In the genomic region with DNA sequence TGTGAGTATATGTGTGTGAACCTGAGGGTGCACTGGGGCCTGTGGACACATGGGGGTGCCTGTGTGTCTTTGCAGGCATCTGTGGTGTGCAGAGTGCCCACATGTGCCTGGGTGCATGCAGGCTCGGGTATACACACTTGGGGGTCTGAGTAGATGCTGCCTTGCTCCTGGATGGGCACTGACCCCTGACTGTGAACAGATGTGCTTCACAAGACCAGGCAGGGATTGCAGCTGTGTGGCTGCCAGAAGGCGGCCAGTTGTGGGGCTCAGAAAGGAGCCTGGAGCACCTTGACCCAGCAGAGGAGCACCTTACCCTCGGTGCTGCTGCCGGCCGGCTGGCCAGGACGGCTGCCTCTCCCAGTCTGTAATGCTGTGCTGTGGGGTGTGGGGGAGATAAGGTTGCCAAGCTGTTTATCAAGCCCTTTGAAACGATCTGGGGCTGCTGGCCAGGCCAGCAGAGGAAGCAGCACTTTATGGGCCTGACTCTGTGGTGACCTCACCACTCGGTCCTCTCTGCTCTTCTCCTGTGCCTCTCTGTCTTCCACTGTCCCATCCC, we compare ENCODE assay signal across 18 cellular contexts. TPM values are rescaled to one million over a fixed set of nuclear protein-coding genes. Genes with fewer than 3 reads are reported as not detected.
DNase-seq lines count a peak whose midpoint lies in the region; ATAC-seq, FAIRE-seq and TF ChIP-seq lines count a peak whose summit lies in the region.
"Had no signal": no experiment of that assay in that cellular context is flagged by ENCODE, and none has a peak within 500 bp of the region (broad histone marks: within the 10 kb centered on the region; RNA-seq: fewer than 3 reads in every experiment).

No MANE protein-coding gene starts in this region.

- H3K9me3 ChIP-seq in Panc1 (ENCODE audit: control insufficient read depth, insufficient read depth, low read depth, low read length): no peaks in the 10 kb centered on the region
- H3K9me3 ChIP-seq in ovary: no peaks in the 10 kb centered on the region

- CTCF ChIA-PET in Panc1 (lab: Charles Lee): no interaction called here

- ATAC-seq in Panc1: peak; percentile 70
- ATAC-seq in HG03097 (IDR thresholded peaks at IDR 0.05; ENCODE audit: low FRiP score, unreplicated experiment): no peak
- no peak for ATAC-seq in HG02938 (IDR thresholded peaks at IDR 0.05; ENCODE audit: unreplicated experiment)
- ATAC-seq in GM19463 (IDR thresholded peaks at IDR 0.05; ENCODE audit: unreplicated experiment): no peak

- no peak for TF ChIP-seq CTCF in Panc1 (IDR thresholded peaks at IDR 0.05)
- peak; percentile 5 for TF ChIP-seq CTCF in fibroblast of mammary gland (conservative IDR thresholded peaks at IDR 0.05; ENCODE audit: control insufficient read depth, insufficient read depth, low read depth, low read length)
- TF ChIP-seq CTCF in ovary (IDR thresholded peaks at IDR 0.05): no peak

- in situ Hi-C loops in Panc1 (cut with HindIII; ENCODE audit: low pct_unique_long_range_greater_than_20kb, low sequenced_read_pairs): no loop called here

- peaks cover 20% of the 10 kb centered on the region for H3K4me1 ChIP-seq in Panc1 (ENCODE audit: control insufficient read depth, insufficient read depth, low read length)
- peaks cover 26% of the 10 kb centered on the region for H3K4me1 ChIP-seq in ovary (ENCODE audit: insufficient read depth)

- H3K4me3 ChIP-seq in Panc1 (ENCODE audit: low read depth in 2 of 2, low read length in 2 of 2) (no peak overlapping the region), fibroblast of mammary gland (ENCODE audit: control insufficient read depth, low read depth, low read length) (no peak overlapping the region), ovary (no peak overlapping the region)
- H3K4me3 ChIP-seq: dorsolateral prefrontal cortex had no signal

- H3K36me3 ChIP-seq in Panc1 (ENCODE audit: control insufficient read depth, insufficient read depth, low read length): no peaks in the 10 kb centered on the region
- H3K36me3 ChIP-seq in ovary: no peaks in the 10 kb centered on the region

- no peak for TF ChIP-seq EP300 in ovary (IDR thresholded peaks at IDR 0.05)

- 12 to 21% (median 14%) methylated on average over 8 of the region's 8 CpGs for WGBS in ovary, 3 donors

- no TSS peak for BruUV-seq in Panc1 (replicated peaks; lab: Mats Ljungman, UMichigan)

- no peak for TF ChIP-seq POLR2A in ovary (IDR thresholded peaks at IDR 0.05)

- intact Hi-C loops in Panc1 (cut with micrococcal nuclease; ENCODE audit: unreplicated experiment) (no loop called here), ovary (cut with DNase I) (no loop called here)

- FAIRE-seq in GM19239 (lab: Jason Lieb, UNC): no peak

- peak overlapping the region; percentile 51; the same call in 1 of the 2 replicates for H3K27ac ChIP-seq in Panc1 (ENCODE audit: low read length)
- peak overlapping the region in 1 of 2 donors; percentile 8 for H3K27ac ChIP-seq in ovary
- H3K27ac ChIP-seq: dorsolateral prefrontal cortex had no signal

- DNase-seq in ELF-1 (ENCODE audit: low read depth, low spot score) (peak; percentile 41), Panc1 (ENCODE audit: low read depth, low spot score) (no peak), fibroblast of mammary gland (ENCODE audit: low read depth) (no peak), ovary (peak in 3 of 5 donors; percentile 54 to 69 (median 67)), GM19239 (ENCODE audit: insufficient read length, low spot score) (no peak)
- DNase-seq: activated CD4-positive, alpha-beta memory T cell treated with anti-CD3 and anti-CD28 coated beads for 36 hours; C1 segment of cervical spinal cord; DND-41; dorsolateral prefrontal cortex; foreskin melanocyte; immature natural killer cell; MM.1S; NCI-H2107; stimulated activated CD4-positive, alpha-beta T cell treated with anti-CD3 and anti-CD28 coated beads, Interleukin-12 subunit alpha, Interleukin-12 subunit beta, amount 100 ng/mL, for 4 hours; T-helper 9 cell had no signal

- POLR2A ChIA-PET in Panc1 (lab: Charles Lee): no interaction called here

- H3K27me3 ChIP-seq in Panc1 (ENCODE audit: control insufficient read depth, insufficient read depth, low read length): no peaks in the 10 kb centered on the region
- no peaks in the 10 kb centered on the region for H3K27me3 ChIP-seq in ovary
- H3K27me3 ChIP-seq: dorsolateral prefrontal cortex had no signal

RNA-seq across cellular contexts. Expression of gene MRPS22, which starts 55.5 kb away (rescaled TPM):
- total RNA-seq in Panc1 (2021; ENCODE audit: unreplicated experiment) (61.9 TPM), ovary (10 to 100 TPM; 33.0 to 41.7 (median 36.8) TPM)
- polyA plus RNA-seq in Panc1 (2012; ENCODE audit: insufficient read length): 42.7 TPM
- 10 to 100 TPM; 35.9 to 51.6 TPM for polyA plus RNA-seq in ovary

Comparison
In these comparisons a context has a peak if more than half of its experiments do, and no peak if none do; other contexts are left out.
1. DNase-seq: peak in ELF-1 (single experiment) and ovary (3 of 5); none in Panc1 (single experiment), fibroblast of mammary gland (single experiment) and GM19239 (single experiment).